2 cellular contexts compared by ENCODE assay signal in the genomic region with DNA sequence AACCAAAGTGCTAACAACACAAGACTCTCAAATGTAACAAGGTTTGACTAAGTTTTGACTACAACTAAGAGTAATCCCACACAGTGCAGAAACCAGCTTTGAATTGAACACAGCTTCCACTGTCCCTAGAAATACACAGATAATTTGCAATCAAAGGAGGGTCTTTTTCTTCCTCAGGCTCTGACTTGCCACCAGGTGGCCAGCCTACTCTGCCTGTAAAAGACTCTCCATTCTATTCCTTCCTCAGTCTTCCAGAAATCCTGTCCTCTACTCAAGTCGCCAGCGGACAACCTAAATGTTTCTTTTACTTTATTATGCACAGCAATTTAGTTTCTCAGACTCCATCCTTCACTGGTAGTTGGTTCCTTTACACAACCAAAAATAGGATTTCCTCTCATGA.
TF ChIP-seq lines count a peak whose summit lies in the region.

No MANE protein-coding gene starts in this region.

TF ChIP-seq in GM23338, 12 proteins besides CTCF, POLR2A, EP300 and RAD21 (continues in another document):
- TF ChIP-seq EZH2phosphoT487 (IDR thresholded peaks at IDR 0.05; ENCODE audit: unreplicated experiment) (no peak), NANOG (IDR thresholded peaks at IDR 0.05; ENCODE audit: borderline replicate concordance) (no peak), POLR2AphosphoS5 (IDR thresholded peaks at IDR 0.05; ENCODE audit: low read depth) (no peak), EZH2 (IDR thresholded peaks at IDR 0.05; ENCODE audit: low read depth, unreplicated experiment) (no peak), CREB1 (CRISPR knock-in tag; IDR thresholded peaks at IDR 0.05; ENCODE audit: low read depth) (no peak), JUNB (IDR thresholded peaks at IDR 0.05; ENCODE audit: unreplicated experiment) (no peak), STAT1 (IDR thresholded peaks at IDR 0.05; ENCODE audit: unreplicated experiment) (no peak)
- TF ChIP-seq, protein P1, sequence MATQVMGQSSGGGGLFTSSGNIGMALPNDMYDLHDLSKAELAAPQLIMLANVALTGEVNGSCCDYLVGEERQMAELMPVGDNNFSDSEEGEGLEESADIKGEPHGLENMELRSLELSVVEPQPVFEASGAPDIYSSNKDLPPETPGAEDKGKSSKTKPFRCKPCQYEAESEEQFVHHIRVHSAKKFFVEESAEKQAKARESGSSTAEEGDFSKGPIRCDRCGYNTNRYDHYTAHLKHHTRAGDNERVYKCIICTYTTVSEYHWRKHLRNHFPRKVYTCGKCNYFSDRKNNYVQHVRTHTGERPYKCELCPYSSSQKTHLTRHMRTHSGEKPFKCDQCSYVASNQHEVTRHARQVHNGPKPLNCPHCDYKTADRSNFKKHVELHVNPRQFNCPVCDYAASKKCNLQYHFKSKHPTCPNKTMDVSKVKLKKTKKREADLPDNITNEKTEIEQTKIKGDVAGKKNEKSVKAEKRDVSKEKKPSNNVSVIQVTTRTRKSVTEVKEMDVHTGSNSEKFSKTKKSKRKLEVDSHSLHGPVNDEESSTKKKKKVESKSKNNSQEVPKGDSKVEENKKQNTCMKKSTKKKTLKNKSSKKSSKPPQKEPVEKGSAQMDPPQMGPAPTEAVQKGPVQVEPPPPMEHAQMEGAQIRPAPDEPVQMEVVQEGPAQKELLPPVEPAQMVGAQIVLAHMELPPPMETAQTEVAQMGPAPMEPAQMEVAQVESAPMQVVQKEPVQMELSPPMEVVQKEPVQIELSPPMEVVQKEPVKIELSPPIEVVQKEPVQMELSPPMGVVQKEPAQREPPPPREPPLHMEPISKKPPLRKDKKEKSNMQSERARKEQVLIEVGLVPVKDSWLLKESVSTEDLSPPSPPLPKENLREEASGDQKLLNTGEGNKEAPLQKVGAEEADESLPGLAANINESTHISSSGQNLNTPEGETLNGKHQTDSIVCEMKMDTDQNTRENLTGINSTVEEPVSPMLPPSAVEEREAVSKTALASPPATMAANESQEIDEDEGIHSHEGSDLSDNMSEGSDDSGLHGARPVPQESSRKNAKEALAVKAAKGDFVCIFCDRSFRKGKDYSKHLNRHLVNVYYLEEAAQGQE (IDR thresholded peaks at IDR 0.05; ENCODE audit: unreplicated experiment): no peak
- TF ChIP-seq, protein P2, sequence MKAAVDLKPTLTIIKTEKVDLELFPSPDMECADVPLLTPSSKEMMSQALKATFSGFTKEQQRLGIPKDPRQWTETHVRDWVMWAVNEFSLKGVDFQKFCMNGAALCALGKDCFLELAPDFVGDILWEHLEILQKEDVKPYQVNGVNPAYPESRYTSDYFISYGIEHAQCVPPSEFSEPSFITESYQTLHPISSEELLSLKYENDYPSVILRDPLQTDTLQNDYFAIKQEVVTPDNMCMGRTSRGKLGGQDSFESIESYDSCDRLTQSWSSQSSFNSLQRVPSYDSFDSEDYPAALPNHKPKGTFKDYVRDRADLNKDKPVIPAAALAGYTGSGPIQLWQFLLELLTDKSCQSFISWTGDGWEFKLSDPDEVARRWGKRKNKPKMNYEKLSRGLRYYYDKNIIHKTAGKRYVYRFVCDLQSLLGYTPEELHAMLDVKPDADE (IDR thresholded peaks at IDR 0.05): no peak
- TF ChIP-seq, protein P3, sequence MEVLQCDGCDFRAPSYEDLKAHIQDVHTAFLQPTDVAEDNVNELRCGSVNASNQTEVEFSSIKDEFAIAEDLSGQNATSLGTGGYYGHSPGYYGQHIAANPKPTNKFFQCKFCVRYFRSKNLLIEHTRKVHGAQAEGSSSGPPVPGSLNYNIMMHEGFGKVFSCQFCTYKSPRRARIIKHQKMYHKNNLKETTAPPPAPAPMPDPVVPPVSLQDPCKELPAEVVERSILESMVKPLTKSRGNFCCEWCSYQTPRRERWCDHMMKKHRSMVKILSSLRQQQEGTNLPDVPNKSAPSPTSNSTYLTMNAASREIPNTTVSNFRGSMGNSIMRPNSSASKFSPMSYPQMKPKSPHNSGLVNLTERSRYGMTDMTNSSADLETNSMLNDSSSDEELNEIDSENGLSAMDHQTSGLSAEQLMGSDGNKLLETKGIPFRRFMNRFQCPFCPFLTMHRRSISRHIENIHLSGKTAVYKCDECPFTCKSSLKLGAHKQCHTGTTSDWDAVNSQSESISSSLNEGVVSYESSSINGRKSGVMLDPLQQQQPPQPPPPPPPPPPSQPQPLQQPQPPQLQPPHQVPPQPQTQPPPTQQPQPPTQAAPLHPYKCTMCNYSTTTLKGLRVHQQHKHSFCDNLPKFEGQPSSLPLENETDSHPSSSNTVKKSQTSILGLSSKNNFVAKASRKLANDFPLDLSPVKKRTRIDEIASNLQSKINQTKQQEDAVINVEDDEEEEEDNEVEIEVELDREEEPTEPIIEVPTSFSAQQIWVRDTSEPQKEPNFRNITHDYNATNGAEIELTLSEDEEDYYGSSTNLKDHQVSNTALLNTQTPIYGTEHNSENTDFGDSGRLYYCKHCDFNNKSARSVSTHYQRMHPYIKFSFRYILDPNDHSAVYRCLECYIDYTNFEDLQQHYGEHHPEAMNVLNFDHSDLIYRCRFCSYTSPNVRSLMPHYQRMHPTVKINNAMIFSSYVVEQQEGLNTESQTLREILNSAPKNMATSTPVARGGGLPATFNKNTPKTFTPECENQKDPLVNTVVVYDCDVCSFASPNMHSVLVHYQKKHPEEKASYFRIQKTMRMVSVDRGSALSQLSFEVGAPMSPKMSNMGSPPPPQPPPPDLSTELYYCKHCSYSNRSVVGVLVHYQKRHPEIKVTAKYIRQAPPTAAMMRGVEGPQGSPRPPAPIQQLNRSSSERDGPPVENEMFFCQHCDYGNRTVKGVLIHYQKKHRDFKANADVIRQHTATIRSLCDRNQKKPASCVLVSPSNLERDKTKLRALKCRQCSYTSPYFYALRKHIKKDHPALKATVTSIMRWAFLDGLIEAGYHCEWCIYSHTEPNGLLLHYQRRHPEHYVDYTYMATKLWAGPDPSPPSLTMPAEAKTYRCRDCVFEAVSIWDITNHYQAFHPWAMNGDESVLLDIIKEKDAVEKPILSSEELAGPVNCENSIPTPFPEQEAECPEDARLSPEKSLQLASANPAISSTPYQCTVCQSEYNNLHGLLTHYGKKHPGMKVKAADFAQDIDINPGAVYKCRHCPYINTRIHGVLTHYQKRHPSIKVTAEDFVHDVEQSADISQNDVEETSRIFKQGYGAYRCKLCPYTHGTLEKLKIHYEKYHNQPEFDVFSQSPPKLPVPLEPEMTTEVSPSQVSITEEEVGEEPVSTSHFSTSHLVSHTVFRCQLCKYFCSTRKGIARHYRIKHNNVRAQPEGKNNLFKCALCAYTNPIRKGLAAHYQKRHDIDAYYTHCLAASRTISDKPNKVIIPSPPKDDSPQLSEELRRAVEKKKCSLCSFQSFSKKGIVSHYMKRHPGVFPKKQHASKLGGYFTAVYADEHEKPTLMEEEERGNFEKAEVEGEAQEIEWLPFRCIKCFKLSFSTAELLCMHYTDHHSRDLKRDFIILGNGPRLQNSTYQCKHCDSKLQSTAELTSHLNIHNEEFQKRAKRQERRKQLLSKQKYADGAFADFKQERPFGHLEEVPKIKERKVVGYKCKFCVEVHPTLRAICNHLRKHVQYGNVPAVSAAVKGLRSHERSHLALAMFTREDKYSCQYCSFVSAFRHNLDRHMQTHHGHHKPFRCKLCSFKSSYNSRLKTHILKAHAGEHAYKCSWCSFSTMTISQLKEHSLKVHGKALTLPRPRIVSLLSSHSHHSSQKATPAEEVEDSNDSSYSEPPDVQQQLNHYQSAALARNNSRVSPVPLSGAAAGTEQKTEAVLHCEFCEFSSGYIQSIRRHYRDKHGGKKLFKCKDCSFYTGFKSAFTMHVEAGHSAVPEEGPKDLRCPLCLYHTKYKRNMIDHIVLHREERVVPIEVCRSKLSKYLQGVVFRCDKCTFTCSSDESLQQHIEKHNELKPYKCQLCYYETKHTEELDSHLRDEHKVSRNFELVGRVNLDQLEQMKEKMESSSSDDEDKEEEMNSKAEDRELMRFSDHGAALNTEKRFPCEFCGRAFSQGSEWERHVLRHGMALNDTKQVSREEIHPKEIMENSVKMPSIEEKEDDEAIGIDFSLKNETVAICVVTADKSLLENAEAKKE (CRISPR knock-in tag; IDR thresholded peaks at IDR 0.05): no peak

TF ChIP-seq in H1, 55 proteins besides CTCF, POLR2A, EP300 and RAD21:
- TF ChIP-seq HDAC2 (IDR thresholded peaks at IDR 0.05; ENCODE audit: borderline replicate concordance in 1 of 2, low read depth in 2 of 2, low read length in 2 of 2) (no peak), NANOG (IDR thresholded peaks at IDR 0.05; ENCODE audit: insufficient read depth, low read depth, low read length, poor library complexity, severe bottlenecking) (no peak), JUN (IDR thresholded peaks at IDR 0.05; ENCODE audit: low read depth, low read length) (no peak), JUND (IDR thresholded peaks at IDR 0.05; ENCODE audit: low read length) (no peak), SIX5 (IDR thresholded peaks at IDR 0.05; ENCODE audit: low read depth, low read length) (no peak), SP4 (IDR thresholded peaks at IDR 0.05; ENCODE audit: low read length) (no peak), KDM5A (IDR thresholded peaks at IDR 0.05; ENCODE audit: low read length) (no peak), PHF8 (conservative IDR thresholded peaks at IDR 0.05; ENCODE audit: low read depth, low read length) (no peak), TBP (IDR thresholded peaks at IDR 0.05; ENCODE audit: low read depth, low read length) (no peak), CTBP2 (IDR thresholded peaks at IDR 0.05; ENCODE audit: borderline replicate concordance, insufficient read depth, insufficient read length, low read length) (no peak), POLR2AphosphoS5 (IDR thresholded peaks at IDR 0.05; ENCODE audit: low read depth, low read length) (no peak), SIRT6 (IDR thresholded peaks at IDR 0.05; ENCODE audit: low read length) (no peak), EGR1 (IDR thresholded peaks at IDR 0.05; ENCODE audit: borderline replicate concordance, low read depth, low read length) (no peak), CHD1 (IDR thresholded peaks at IDR 0.05; ENCODE audit: low read depth, low read length) (no peak), KDM4A (IDR thresholded peaks at IDR 0.05; ENCODE audit: low read depth, low read length, severe bottlenecking) (no peak), TCF12 (IDR thresholded peaks at IDR 0.05; ENCODE audit: low read depth, low read length) (no peak), CBX5 (IDR thresholded peaks at IDR 0.05; ENCODE audit: low read depth, low read length) (no peak)
- TF ChIP-seq, protein P4, sequence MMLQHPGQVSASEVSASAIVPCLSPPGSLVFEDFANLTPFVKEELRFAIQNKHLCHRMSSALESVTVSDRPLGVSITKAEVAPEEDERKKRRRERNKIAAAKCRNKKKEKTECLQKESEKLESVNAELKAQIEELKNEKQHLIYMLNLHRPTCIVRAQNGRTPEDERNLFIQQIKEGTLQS (IDR thresholded peaks at IDR 0.05; ENCODE audit: insufficient read depth, low read depth, low read length): no peak
- TF ChIP-seq, protein P5, sequence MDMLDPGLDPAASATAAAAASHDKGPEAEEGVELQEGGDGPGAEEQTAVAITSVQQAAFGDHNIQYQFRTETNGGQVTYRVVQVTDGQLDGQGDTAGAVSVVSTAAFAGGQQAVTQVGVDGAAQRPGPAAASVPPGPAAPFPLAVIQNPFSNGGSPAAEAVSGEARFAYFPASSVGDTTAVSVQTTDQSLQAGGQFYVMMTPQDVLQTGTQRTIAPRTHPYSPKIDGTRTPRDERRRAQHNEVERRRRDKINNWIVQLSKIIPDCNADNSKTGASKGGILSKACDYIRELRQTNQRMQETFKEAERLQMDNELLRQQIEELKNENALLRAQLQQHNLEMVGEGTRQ (IDR thresholded peaks at IDR 0.05; ENCODE audit: low read length): no peak
